Comparison of ENCODE assay signal across 8 cellular contexts in genomic region chr6:108293527-108294296, GRCh38. TPM values are rescaled to one million over a fixed set of nuclear protein-coding genes. Genes with fewer than 3 reads are reported as not detected.
DNase-seq lines count a peak whose midpoint lies in the region; ATAC-seq lines count a peak whose summit lies in the region.

No MANE protein-coding gene starts in this region.

- peaks cover 23% of the 10 kb centered on the region for H3K4me1 Mint-ChIP-seq in T-helper 2 cell treated with Interferon-gamma antibody and Interleukin-4, amounts not matched to agents 5 μg/mL and 100 μg/mL, for 36 hours (ENCODE audit: low read depth)
- peaks cover 29% of the 10 kb centered on the region for H3K4me1 Mint-ChIP-seq in activated CD4-positive, alpha-beta memory T cell treated with anti-CD3 and anti-CD28 coated beads, Interleukin-2, amount 10 ng/mL, durations not matched to agents 7 days and 5 days
- H3K4me1 Mint-ChIP-seq in stimulated activated naive CD8-positive, alpha-beta T cell treated with anti-CD3 and anti-CD28 coated beads, Interleukin-15, amount 100 ng/mL, for 72 hours = peaks cover 14% of the 10 kb centered on the region

- H3K27me3 Mint-ChIP-seq in T-helper 2 cell treated with Interferon-gamma antibody and Interleukin-4, amounts not matched to agents 5 μg/mL and 100 μg/mL, for 36 hours (ENCODE audit: low read depth) = peaks cover 5% of the 10 kb centered on the region
- H3K27me3 Mint-ChIP-seq in activated CD4-positive, alpha-beta memory T cell treated with anti-CD3 and anti-CD28 coated beads, Interleukin-2, amount 10 ng/mL, durations not matched to agents 7 days and 5 days = no peaks in the 10 kb centered on the region
- no peaks in the 10 kb centered on the region for H3K27me3 Mint-ChIP-seq in stimulated activated naive CD8-positive, alpha-beta T cell treated with anti-CD3 and anti-CD28 coated beads, Interleukin-15, amount 100 ng/mL, for 72 hours

- peak overlapping the region; percentile 100 for H3K27ac Mint-ChIP-seq in T-helper 2 cell treated with Interferon-gamma antibody and Interleukin-4, amounts not matched to agents 5 μg/mL and 100 μg/mL, for 36 hours
- H3K27ac Mint-ChIP-seq in activated CD4-positive, alpha-beta memory T cell treated with anti-CD3 and anti-CD28 coated beads, Interleukin-2, amount 10 ng/mL, durations not matched to agents 7 days and 5 days = peak overlapping the region; percentile 97
- peak overlapping the region; percentile 99 to 100 for H3K27ac Mint-ChIP-seq in stimulated activated naive CD8-positive, alpha-beta T cell treated with anti-CD3 and anti-CD28 coated beads, Interleukin-15, amount 100 ng/mL, for 72 hours

- peak overlapping the region; percentile 99 for H3K4me3 Mint-ChIP-seq in T-helper 2 cell treated with Interferon-gamma antibody and Interleukin-4, amounts not matched to agents 5 μg/mL and 100 μg/mL, for 36 hours
- H3K4me3 Mint-ChIP-seq in activated CD4-positive, alpha-beta memory T cell treated with anti-CD3 and anti-CD28 coated beads, Interleukin-2, amount 10 ng/mL, durations not matched to agents 7 days and 5 days = peak overlapping the region; percentile 93
- H3K4me3 Mint-ChIP-seq in stimulated activated naive CD8-positive, alpha-beta T cell treated with anti-CD3 and anti-CD28 coated beads, Interleukin-15, amount 100 ng/mL, for 72 hours = peak overlapping the region; percentile 98 to 99

- no peak for DNase-seq in T-helper 2 cell treated with Interferon-gamma antibody and Interleukin-4, amounts not matched to agents 5 μg/mL and 100 μg/mL, for 36 hours (ENCODE audit: low spot score)
- no peak for DNase-seq in T-helper 2 cell
- DNase-seq in activated CD4-positive, alpha-beta memory T cell treated with anti-CD3 and anti-CD28 coated beads, Interleukin-2, amount 10 ng/mL, durations not matched to agents 7 days and 5 days = no peak
- no peak for DNase-seq in stimulated activated naive CD8-positive, alpha-beta T cell treated with anti-CD3 and anti-CD28 coated beads, Interleukin-15, amount 100 ng/mL, for 72 hours
- DNase-seq in stimulated activated CD4-positive, alpha-beta T cell treated with anti-CD3 and anti-CD28 coated beads, Interleukin-4, amount 100 ng/mL, for 1 hour = no peak

- POLR2A ChIA-PET in activated CD4-positive, alpha-beta memory T cell treated with anti-CD3 and anti-CD28 coated beads, Interleukin-2, amount 10 ng/mL, durations not matched to agents 7 days and 5 days (lab: Charles Lee) = interaction anchor here (0.7 to 4.5 kb wide), 6 partner anchors 10 to 56 kb away, joined by 3 to 66 read pairs (median 7); partner anchors contain the start of gene SNX3

- peaks cover 4% of the 10 kb centered on the region for H3K4me1 ChIP-seq in iPS-15b (ENCODE audit: control insufficient read depth, insufficient read depth, low read length)

- no peak overlapping the region for H3K9ac ChIP-seq in iPS-15b (ENCODE audit: low read depth, low read length)

- no peaks in the 10 kb centered on the region for H3K36me3 ChIP-seq in iPS-15b (ENCODE audit: control insufficient read depth, insufficient read depth, low read length)

- no peaks in the 10 kb centered on the region for H3K9me3 Mint-ChIP-seq in T-helper 2 cell treated with Interferon-gamma antibody and Interleukin-4, amounts not matched to agents 5 μg/mL and 100 μg/mL, for 36 hours
- no peaks in the 10 kb centered on the region for H3K9me3 Mint-ChIP-seq in activated CD4-positive, alpha-beta memory T cell treated with anti-CD3 and anti-CD28 coated beads, Interleukin-2, amount 10 ng/mL, durations not matched to agents 7 days and 5 days
- no peaks in the 10 kb centered on the region for H3K9me3 Mint-ChIP-seq in stimulated activated naive CD8-positive, alpha-beta T cell treated with anti-CD3 and anti-CD28 coated beads, Interleukin-15, amount 100 ng/mL, for 72 hours

- H3K4me3 ChIP-seq in iPS-15b (ENCODE audit: low read depth, low read length) = peak overlapping the region; percentile 92

- no peaks in the 10 kb centered on the region for H3K9me3 ChIP-seq in iPS-15b (ENCODE audit: control insufficient read depth, insufficient read depth, low read length)

- H3K27me3 ChIP-seq in iPS-15b (ENCODE audit: control insufficient read depth, insufficient read depth, low read length) = no peaks in the 10 kb centered on the region

- ATAC-seq in stimulated activated naive CD8-positive, alpha-beta T cell treated with anti-CD3 and anti-CD28 coated beads, Interleukin-15, amount 100 ng/mL, for 72 hours = no peak
- ATAC-seq in GM21447 (IDR thresholded peaks at IDR 0.05; ENCODE audit: unreplicated experiment) (no peak), HG02642 (IDR thresholded peaks at IDR 0.05; ENCODE audit: poor library complexity, unreplicated experiment) (no peak)

- peaks cover 6% of the 10 kb centered on the region for H3K36me3 Mint-ChIP-seq in T-helper 2 cell treated with Interferon-gamma antibody and Interleukin-4, amounts not matched to agents 5 μg/mL and 100 μg/mL, for 36 hours (ENCODE audit: low read depth)
- peaks cover 4% of the 10 kb centered on the region for H3K36me3 Mint-ChIP-seq in activated CD4-positive, alpha-beta memory T cell treated with anti-CD3 and anti-CD28 coated beads, Interleukin-2, amount 10 ng/mL, durations not matched to agents 7 days and 5 days (ENCODE audit: low read depth)

- CTCF ChIA-PET in activated CD4-positive, alpha-beta memory T cell treated with anti-CD3 and anti-CD28 coated beads, Interleukin-2, amount 10 ng/mL, durations not matched to agents 7 days and 5 days (lab: Charles Lee) = interaction anchor here (1.8 kb wide), 1 partner anchor 33 kb away, joined by 7 read pairs; the partner anchor contains the start of gene SNX3

RNA-seq across cellular contexts. Expression of gene AFG1L, which starts 1.1 kb away (rescaled TPM):
- 1 to 10 TPM; 4.5 to 4.7 TPM for total RNA-seq in activated CD4-positive, alpha-beta memory T cell treated with anti-CD3 and anti-CD28 coated beads, Interleukin-2, amount 10 ng/mL, durations not matched to agents 7 days and 5 days

RNA-seq across cellular contexts. Expression of gene SNX3, which starts 32.9 kb away (rescaled TPM):
- total RNA-seq in activated CD4-positive, alpha-beta memory T cell treated with anti-CD3 and anti-CD28 coated beads, Interleukin-2, amount 10 ng/mL, durations not matched to agents 7 days and 5 days = 10 to 100 TPM; 85.0 to 86.3 TPM
